1 cellular context compared by ENCODE assay signal in the genomic region with DNA sequence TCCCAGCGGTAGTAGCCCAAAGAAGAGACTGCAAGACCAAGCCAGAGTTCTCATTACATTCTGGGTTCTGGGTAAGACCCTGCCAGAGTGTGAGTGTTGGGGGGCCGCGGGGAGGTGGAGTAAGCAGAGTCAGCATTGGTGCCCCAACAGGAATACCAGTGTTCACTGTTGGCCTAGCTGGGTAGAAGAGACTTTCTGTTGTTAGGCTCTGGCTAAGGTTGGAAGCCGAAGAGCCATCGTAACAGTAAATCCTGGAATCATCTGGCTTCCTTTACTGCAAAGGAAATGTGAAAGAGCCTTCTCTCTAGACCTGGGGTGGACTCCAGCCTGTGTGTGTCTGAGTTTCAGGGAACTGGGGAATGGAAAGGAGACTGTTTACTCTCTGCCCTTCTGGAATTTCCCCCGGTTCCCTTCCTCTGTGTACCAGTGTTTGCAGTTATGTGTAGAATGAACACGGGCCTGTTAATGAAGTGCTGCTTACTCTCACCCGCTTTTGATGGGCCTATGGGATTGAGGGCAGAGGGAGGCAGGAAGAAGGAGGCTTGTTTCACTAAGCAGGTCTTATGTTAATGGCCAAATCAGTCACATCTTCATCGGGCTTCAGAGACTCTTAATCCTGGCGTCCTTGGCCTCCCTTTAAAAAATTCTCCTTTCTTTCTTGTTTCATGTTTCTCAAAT.
A peak's percentile ranks its signal among the peaks of the same experiment; 100 is the strongest.
TF ChIP-seq lines count a peak whose summit lies in the region.

No MANE protein-coding gene starts in this region.

TF ChIP-seq in HepG2, 621 proteins besides CTCF, POLR2A, EP300 and RAD21 (continued from another document and continues in another):
- TF ChIP-seq, protein P1, sequence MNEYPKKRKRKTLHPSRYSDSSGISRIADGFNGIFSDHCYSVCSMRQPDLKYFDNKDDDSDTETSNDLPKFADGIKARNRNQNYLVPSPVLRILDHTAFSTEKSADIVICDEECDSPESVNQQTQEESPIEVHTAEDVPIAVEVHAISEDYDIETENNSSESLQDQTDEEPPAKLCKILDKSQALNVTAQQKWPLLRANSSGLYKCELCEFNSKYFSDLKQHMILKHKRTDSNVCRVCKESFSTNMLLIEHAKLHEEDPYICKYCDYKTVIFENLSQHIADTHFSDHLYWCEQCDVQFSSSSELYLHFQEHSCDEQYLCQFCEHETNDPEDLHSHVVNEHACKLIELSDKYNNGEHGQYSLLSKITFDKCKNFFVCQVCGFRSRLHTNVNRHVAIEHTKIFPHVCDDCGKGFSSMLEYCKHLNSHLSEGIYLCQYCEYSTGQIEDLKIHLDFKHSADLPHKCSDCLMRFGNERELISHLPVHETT (CRISPR knock-in tag; conservative IDR thresholded peaks at IDR 0.05), result 0 out of 2 replicates have a peak, but pooled peaks have one; percentile 29
- TF ChIP-seq ZNF24 (IDR thresholded peaks at IDR 0.05) (no peak), SRSF9 (IDR thresholded peaks at IDR 0.05; ENCODE audit: borderline replicate concordance, insufficient read depth, low read depth, low read length, poor library complexity, severe bottlenecking) (no peak), SP2 (CRISPR knock-in tag; IDR thresholded peaks at IDR 0.05) (no peak), ZNF232 (CRISPR knock-in tag; IDR thresholded peaks at IDR 0.05; ENCODE audit: borderline replicate concordance) (peak; percentile 91; the same call in 1 of the 2 replicates), RXRA (CRISPR knock-in tag; IDR thresholded peaks at IDR 0.05) (no peak; the same call in 1 of the 2 replicates), ZNF570 (CRISPR knock-in tag; IDR thresholded peaks at IDR 0.05; ENCODE audit: borderline replicate concordance) (no peak), KLF12 (CRISPR knock-in tag; IDR thresholded peaks at IDR 0.05; ENCODE audit: borderline replicate concordance) (no peak), ZSCAN29 (CRISPR knock-in tag; conservative IDR thresholded peaks at IDR 0.05) (peak; percentile 97), ESRRA (CRISPR knock-in tag; IDR thresholded peaks at IDR 0.05; ENCODE audit: low read depth) (peak; percentile 72; the same call in 1 of the 2 replicates), SNRNP70 (IDR thresholded peaks at IDR 0.05; ENCODE audit: low read depth, low read length) (no peak), SOX6 (IDR thresholded peaks at IDR 0.05) (no peak), SOX6 (CRISPR knock-in tag; IDR thresholded peaks at IDR 0.05) (peak; percentile 68), ZNF879 (CRISPR knock-in tag; IDR thresholded peaks at IDR 0.05) (no peak), ZSCAN21 (CRISPR knock-in tag; IDR thresholded peaks at IDR 0.05; ENCODE audit: borderline replicate concordance) (peak; percentile 60; the same call in 1 of the 2 replicates), TBL1XR1 (IDR thresholded peaks at IDR 0.05; ENCODE audit: borderline replicate concordance, low read length, partially characterized antibody) (no peak), RAD51 (IDR thresholded peaks at IDR 0.05; ENCODE audit: borderline replicate concordance) (no peak), ZNF292 (CRISPR knock-in tag; IDR thresholded peaks at IDR 0.05; ENCODE audit: borderline replicate concordance, low read depth) (peak; percentile 87; the same call in 1 of the 2 replicates), ZFYVE20 (CRISPR knock-in tag; IDR thresholded peaks at IDR 0.05; ENCODE audit: borderline replicate concordance, low read depth) (no peak), IKZF1 (IDR thresholded peaks at IDR 0.05) (no peak), IKZF4 (CRISPR knock-in tag; IDR thresholded peaks at IDR 0.05; ENCODE audit: borderline replicate concordance, low read depth, not compliant biosample characterization) (no peak), ARNT2 (CRISPR knock-in tag; IDR thresholded peaks at IDR 0.05; ENCODE audit: low read depth) (peak; percentile 52; the same call in 1 of the 2 replicates), TOE1 (CRISPR knock-in tag; IDR thresholded peaks at IDR 0.05) (no peak), PRPF4 (IDR thresholded peaks at IDR 0.05; ENCODE audit: low read depth, low read length, poor library complexity, severe bottlenecking) (no peak), RBAK (CRISPR knock-in tag; IDR thresholded peaks at IDR 0.05) (no peak), ZNF589 (CRISPR knock-in tag; conservative IDR thresholded peaks at IDR 0.05) (no peak), ZNF670 (CRISPR knock-in tag; IDR thresholded peaks at IDR 0.05; ENCODE audit: borderline replicate concordance) (no peak; the same call in 1 of the 2 replicates), ZNF672 (CRISPR knock-in tag; IDR thresholded peaks at IDR 0.05) (no peak), RFX5 (IDR thresholded peaks at IDR 0.05; ENCODE audit: low read depth, low read length) (no peak), ZNF777 (CRISPR knock-in tag; IDR thresholded peaks at IDR 0.05) (peak; percentile 58), POLR2AphosphoS2 (IDR thresholded peaks at IDR 0.05; ENCODE audit: low read depth, low read length) (no peak), ZFP62 (CRISPR knock-in tag; IDR thresholded peaks at IDR 0.05) (no peak), GATAD2A (CRISPR knock-in tag; IDR thresholded peaks at IDR 0.05) (peak; percentile 84), WIZ (CRISPR knock-in tag; IDR thresholded peaks at IDR 0.05) (no peak), ZNF7 (CRISPR knock-in tag; IDR thresholded peaks at IDR 0.05) (no peak), ZNF772 (CRISPR knock-in tag; IDR thresholded peaks at IDR 0.05) (peak; percentile 86; the same call in 1 of the 2 replicates), HNRNPUL1 (IDR thresholded peaks at IDR 0.05; ENCODE audit: low read depth, low read length) (no peak), ZNF709 (CRISPR knock-in tag; IDR thresholded peaks at IDR 0.05) (no peak), ZNF382 (CRISPR knock-in tag; IDR thresholded peaks at IDR 0.05; ENCODE audit: borderline replicate concordance) (no peak), BORCS8-MEF2B (CRISPR knock-in tag; IDR thresholded peaks at IDR 0.05) (peak; percentile 69; the same call in 1 of the 2 replicates), PLRG1 (conservative IDR thresholded peaks at IDR 0.05) (no peak)
- TF ChIP-seq, protein P2, sequence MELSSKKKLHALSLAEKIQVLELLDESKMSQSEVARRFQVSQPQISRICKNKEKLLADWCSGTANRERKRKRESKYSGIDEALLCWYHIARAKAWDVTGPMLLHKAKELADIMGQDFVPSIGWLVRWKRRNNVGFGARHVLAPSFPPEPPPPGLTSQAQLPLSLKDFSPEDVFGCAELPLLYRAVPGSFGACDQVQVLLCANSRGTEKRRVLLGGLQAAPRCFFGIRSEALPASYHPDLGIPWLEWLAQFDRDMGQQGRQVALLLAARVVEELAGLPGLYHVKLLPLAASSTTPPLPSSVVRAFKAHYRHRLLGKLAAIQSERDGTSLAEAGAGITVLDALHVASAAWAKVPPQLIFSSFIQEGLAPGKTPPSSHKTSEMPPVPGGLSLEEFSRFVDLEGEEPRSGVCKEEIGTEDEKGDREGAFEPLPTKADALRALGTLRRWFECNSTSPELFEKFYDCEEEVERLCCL (CRISPR knock-in tag; IDR thresholded peaks at IDR 0.05; ENCODE audit: borderline replicate concordance), result no peak
- TF ChIP-seq, protein P3, sequence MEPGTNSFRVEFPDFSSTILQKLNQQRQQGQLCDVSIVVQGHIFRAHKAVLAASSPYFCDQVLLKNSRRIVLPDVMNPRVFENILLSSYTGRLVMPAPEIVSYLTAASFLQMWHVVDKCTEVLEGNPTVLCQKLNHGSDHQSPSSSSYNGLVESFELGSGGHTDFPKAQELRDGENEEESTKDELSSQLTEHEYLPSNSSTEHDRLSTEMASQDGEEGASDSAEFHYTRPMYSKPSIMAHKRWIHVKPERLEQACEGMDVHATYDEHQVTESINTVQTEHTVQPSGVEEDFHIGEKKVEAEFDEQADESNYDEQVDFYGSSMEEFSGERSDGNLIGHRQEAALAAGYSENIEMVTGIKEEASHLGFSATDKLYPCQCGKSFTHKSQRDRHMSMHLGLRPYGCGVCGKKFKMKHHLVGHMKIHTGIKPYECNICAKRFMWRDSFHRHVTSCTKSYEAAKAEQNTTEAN (CRISPR knock-in tag; conservative IDR thresholded peaks at IDR 0.05), result peak; percentile 54; the same call in 1 of the 2 replicates
- TF ChIP-seq, protein P4, sequence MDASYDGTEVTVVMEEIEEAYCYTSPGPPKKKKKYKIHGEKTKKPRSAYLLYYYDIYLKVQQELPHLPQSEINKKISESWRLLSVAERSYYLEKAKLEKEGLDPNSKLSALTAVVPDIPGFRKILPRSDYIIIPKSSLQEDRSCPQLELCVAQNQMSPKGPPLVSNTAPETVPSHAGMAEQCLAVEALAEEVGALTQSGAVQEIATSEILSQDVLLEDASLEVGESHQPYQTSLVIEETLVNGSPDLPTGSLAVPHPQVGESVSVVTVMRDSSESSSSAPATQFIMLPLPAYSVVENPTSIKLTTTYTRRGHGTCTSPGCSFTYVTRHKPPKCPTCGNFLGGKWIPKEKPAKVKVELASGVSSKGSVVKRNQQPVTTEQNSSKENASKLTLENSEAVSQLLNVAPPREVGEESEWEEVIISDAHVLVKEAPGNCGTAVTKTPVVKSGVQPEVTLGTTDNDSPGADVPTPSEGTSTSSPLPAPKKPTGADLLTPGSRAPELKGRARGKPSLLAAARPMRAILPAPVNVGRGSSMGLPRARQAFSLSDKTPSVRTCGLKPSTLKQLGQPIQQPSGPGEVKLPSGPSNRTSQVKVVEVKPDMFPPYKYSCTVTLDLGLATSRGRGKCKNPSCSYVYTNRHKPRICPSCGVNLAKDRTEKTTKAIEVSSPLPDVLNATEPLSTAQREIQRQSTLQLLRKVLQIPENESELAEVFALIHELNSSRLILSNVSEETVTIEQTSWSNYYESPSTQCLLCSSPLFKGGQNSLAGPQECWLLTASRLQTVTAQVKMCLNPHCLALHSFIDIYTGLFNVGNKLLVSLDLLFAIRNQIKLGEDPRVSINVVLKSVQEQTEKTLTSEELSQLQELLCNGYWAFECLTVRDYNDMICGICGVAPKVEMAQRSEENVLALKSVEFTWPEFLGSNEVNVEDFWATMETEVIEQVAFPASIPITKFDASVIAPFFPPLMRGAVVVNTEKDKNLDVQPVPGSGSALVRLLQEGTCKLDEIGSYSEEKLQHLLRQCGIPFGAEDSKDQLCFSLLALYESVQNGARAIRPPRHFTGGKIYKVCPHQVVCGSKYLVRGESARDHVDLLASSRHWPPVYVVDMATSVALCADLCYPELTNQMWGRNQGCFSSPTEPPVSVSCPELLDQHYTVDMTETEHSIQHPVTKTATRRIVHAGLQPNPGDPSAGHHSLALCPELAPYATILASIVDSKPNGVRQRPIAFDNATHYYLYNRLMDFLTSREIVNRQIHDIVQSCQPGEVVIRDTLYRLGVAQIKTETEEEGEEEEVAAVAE (CRISPR knock-in tag; IDR thresholded peaks at IDR 0.05; ENCODE audit: borderline replicate concordance), result peak; percentile 27; the same call in 1 of the 2 replicates
- TF ChIP-seq, protein P5, sequence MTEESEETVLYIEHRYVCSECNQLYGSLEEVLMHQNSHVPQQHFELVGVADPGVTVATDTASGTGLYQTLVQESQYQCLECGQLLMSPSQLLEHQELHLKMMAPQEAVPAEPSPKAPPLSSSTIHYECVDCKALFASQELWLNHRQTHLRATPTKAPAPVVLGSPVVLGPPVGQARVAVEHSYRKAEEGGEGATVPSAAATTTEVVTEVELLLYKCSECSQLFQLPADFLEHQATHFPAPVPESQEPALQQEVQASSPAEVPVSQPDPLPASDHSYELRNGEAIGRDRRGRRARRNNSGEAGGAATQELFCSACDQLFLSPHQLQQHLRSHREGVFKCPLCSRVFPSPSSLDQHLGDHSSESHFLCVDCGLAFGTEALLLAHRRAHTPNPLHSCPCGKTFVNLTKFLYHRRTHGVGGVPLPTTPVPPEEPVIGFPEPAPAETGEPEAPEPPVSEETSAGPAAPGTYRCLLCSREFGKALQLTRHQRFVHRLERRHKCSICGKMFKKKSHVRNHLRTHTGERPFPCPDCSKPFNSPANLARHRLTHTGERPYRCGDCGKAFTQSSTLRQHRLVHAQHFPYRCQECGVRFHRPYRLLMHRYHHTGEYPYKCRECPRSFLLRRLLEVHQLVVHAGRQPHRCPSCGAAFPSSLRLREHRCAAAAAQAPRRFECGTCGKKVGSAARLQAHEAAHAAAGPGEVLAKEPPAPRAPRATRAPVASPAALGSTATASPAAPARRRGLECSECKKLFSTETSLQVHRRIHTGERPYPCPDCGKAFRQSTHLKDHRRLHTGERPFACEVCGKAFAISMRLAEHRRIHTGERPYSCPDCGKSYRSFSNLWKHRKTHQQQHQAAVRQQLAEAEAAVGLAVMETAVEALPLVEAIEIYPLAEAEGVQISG (CRISPR knock-in tag; IDR thresholded peaks at IDR 0.05), result peak; percentile 61; the same call in 1 of the 2 replicates
- TF ChIP-seq, protein P6, sequence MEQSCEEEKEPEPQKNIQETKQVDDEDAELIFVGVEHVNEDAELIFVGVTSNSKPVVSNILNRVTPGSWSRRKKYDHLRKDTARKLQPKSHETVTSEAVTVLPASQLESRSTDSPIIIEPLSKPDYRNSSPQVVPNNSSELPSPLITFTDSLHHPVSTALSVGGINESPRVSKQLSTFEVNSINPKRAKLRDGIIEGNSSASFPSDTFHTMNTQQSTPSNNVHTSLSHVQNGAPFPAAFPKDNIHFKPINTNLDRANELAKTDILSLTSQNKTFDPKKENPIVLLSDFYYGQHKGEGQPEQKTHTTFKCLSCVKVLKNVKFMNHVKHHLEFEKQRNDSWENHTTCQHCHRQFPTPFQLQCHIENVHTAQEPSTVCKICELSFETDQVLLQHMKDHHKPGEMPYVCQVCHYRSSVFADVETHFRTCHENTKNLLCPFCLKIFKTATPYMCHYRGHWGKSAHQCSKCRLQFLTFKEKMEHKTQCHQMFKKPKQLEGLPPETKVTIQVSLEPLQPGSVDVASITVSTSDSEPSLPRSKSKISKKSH (CRISPR knock-in tag; IDR thresholded peaks at IDR 0.05; ENCODE audit: borderline replicate concordance), result no peak
- TF ChIP-seq, protein P7, sequence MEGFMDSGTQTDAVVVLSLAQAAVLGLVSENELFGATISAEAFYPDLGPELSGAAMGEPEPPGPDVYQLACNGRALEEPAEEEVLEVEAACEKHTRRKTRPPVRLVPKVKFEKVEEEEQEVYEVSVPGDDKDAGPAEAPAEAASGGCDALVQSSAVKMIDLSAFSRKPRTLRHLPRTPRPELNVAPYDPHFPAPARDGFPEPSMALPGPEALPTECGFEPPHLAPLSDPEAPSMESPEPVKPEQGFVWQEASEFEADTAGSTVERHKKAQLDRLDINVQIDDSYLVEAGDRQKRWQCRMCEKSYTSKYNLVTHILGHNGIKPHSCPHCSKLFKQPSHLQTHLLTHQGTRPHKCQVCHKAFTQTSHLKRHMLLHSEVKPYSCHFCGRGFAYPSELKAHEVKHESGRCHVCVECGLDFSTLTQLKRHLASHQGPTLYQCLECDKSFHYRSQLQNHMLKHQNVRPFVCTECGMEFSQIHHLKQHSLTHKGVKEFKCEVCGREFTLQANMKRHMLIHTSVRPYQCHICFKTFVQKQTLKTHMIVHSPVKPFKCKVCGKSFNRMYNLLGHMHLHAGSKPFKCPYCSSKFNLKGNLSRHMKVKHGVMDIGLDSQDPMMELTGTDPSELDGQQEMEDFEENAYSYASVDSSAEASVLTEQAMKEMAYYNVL (CRISPR knock-in tag; IDR thresholded peaks at IDR 0.05; ENCODE audit: borderline replicate concordance), result peak; percentile 94
- TF ChIP-seq, protein P8, sequence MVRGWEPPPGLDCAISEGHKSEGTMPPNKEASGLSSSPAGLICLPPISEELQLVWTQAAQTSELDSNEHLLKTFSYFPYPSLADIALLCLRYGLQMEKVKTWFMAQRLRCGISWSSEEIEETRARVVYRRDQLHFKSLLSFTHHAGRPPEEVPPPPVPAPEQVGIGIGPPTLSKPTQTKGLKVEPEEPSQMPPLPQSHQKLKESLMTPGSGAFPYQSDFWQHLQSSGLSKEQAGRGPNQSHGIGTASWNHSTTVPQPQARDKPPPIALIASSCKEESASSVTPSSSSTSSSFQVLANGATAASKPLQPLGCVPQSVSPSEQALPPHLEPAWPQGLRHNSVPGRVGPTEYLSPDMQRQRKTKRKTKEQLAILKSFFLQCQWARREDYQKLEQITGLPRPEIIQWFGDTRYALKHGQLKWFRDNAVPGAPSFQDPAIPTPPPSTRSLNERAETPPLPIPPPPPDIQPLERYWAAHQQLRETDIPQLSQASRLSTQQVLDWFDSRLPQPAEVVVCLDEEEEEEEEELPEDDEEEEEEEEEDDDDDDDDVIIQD (CRISPR knock-in tag; IDR thresholded peaks at IDR 0.05; ENCODE audit: low read depth), result peak; percentile 60
